Comparison of ENCODE assay signal across 24 cellular contexts in the genomic region with DNA sequence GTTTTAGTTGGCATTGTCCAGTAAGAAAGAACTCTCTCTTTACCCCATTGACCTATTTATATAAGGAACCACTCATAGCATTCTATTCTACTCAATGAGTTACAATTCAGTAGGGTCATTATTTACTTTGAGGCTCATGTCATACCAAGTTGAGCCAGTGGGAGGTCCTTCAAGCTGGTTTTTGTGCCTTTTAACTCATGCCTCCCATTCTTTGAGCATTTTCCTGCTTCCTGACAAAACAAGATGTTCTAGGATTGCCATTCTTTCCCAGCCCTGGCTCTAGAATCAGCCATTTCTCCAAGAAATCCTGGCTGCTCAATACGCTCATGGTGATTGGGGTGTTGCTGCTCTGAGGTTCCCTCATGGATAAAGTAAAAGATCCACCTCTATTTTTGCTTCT.
A peak's percentile ranks its signal among the peaks of the same experiment; 100 is the strongest.
DNase-seq lines count a peak whose midpoint lies in the region; FAIRE-seq and TF ChIP-seq lines count a peak whose summit lies in the region.
"Had no signal": no experiment of that assay in that cellular context is flagged by ENCODE, and none has a peak within 500 bp of the region (broad histone marks: within the 10 kb centered on the region; RNA-seq: fewer than 3 reads in every experiment).

No MANE protein-coding gene starts in this region.

- H3K4me3 ChIP-seq in astrocyte (ENCODE audit: insufficient read depth, low read depth, low read length), result no peak overlapping the region
- H3K4me3 ChIP-seq: BLaER1, GM23248, left ventricle myocardium inferior, ovary, tibial artery had no signal

- no peaks in the 10 kb centered on the region for H3K9me3 ChIP-seq in astrocyte (ENCODE audit: insufficient read depth, low read depth, low read length)
- H3K9me3 ChIP-seq: BLaER1, left ventricle myocardium inferior, ovary, tibial artery had no signal

- H3K27me3 ChIP-seq in astrocyte (ENCODE audit: insufficient read depth, low read length), result no peaks in the 10 kb centered on the region
- H3K27me3 ChIP-seq: BLaER1, ovary, tibial artery had no signal

- H3K4me1 ChIP-seq in astrocyte (ENCODE audit: insufficient read depth, low read length), result peaks cover 12% of the 10 kb centered on the region
- H3K4me1 ChIP-seq: left ventricle myocardium inferior, tibial artery had no signal

- H3K27ac ChIP-seq in astrocyte (ENCODE audit: low read depth, low read length), result peak overlapping the region; percentile 82
- H3K27ac ChIP-seq: BLaER1, GM23248, left ventricle myocardium inferior, ovary, tibial artery had no signal

- no peaks in the 10 kb centered on the region for H3K36me3 Mint-ChIP-seq in astrocyte (ENCODE audit: low read depth, unreplicated experiment)
- no peaks in the 10 kb centered on the region for H3K36me3 Mint-ChIP-seq in glutamatergic neuron (ENCODE audit: unreplicated experiment)
- H3K36me3 Mint-ChIP-seq in nephron progenitor cell (ENCODE audit: low read depth), result no peaks in the 10 kb centered on the region
- H3K36me3 Mint-ChIP-seq: activated CD4-positive, alpha-beta memory T cell treated with anti-CD3 and anti-CD28 coated beads for 36 hours; activated naive CD4-positive, alpha-beta T cell treated with anti-CD3 and anti-CD28 coated beads, Interleukin-2, amount 10 ng/mL, durations not matched to agents 7 days and 5 days; stimulated activated naive B cell treated with anti-CD40 and anti-IgM and Interleukin-4, amounts not matched to agents 10 μg/mL and 1 μg/mL and 100 μg/mL, for 72 hours; WTC11 had no signal

- H4K20me1 ChIP-seq in astrocyte (ENCODE audit: insufficient read depth, low read length), result no peaks in the 10 kb centered on the region
- H4K20me1 ChIP-seq: BLaER1 had no signal

- H3K4me3 Mint-ChIP-seq in astrocyte (ENCODE audit: unreplicated experiment) (no peak overlapping the region), glutamatergic neuron (ENCODE audit: unreplicated experiment) (no peak overlapping the region), nephron progenitor cell (no peak overlapping the region)
- H3K4me3 Mint-ChIP-seq: activated CD4-positive, alpha-beta memory T cell treated with anti-CD3 and anti-CD28 coated beads for 36 hours; activated naive CD4-positive, alpha-beta T cell treated with anti-CD3 and anti-CD28 coated beads, Interleukin-2, amount 10 ng/mL, durations not matched to agents 7 days and 5 days; activated T-cell treated with anti-CD3 and anti-CD28 coated beads, Interleukin-2, amount 50 U/mL, for 24 hours; stimulated activated naive B cell treated with anti-CD40 and anti-IgM and Interleukin-4, amounts not matched to agents 10 μg/mL and 1 μg/mL and 100 μg/mL, for 72 hours; T-helper 2 cell treated with Interferon-gamma antibody and Interleukin-4, amounts not matched to agents 5 μg/mL and 100 μg/mL, for 36 hours; WTC11 had no signal

- no peaks in the 10 kb centered on the region for H3K79me2 ChIP-seq in astrocyte (ENCODE audit: insufficient read depth, low read length)

- H3K4me1 Mint-ChIP-seq in astrocyte (ENCODE audit: low read depth, unreplicated experiment) (peaks cover 7% of the 10 kb centered on the region), glutamatergic neuron (ENCODE audit: low read depth, unreplicated experiment) (no peaks in the 10 kb centered on the region), nephron progenitor cell (peaks cover 3% of the 10 kb centered on the region)
- H3K4me1 Mint-ChIP-seq: activated naive CD4-positive, alpha-beta T cell treated with anti-CD3 and anti-CD28 coated beads, Interleukin-2, amount 10 ng/mL, durations not matched to agents 7 days and 5 days; stimulated activated naive B cell treated with anti-CD40 and anti-IgM and Interleukin-4, amounts not matched to agents 10 μg/mL and 1 μg/mL and 100 μg/mL, for 72 hours had no signal

- FAIRE-seq in astrocyte (lab: Jason Lieb, UNC), result no peak
- FAIRE-seq in urothelium cell line (lab: Jason Lieb, UNC), result no peak
- FAIRE-seq: colon, frontal cortex had no signal

- H3K36me3 ChIP-seq in astrocyte (ENCODE audit: insufficient read depth, low read length), result no peaks in the 10 kb centered on the region
- H3K36me3 ChIP-seq: BLaER1, left ventricle myocardium inferior, ovary, tibial artery had no signal

- H3K27me3 Mint-ChIP-seq in astrocyte (ENCODE audit: low read depth, unreplicated experiment), result no peaks in the 10 kb centered on the region
- no peaks in the 10 kb centered on the region for H3K27me3 Mint-ChIP-seq in glutamatergic neuron (ENCODE audit: unreplicated experiment)
- peaks cover 7% of the 10 kb centered on the region for H3K27me3 Mint-ChIP-seq in nephron progenitor cell (ENCODE audit: low read depth, poor library complexity)
- H3K27me3 Mint-ChIP-seq: activated CD4-positive, alpha-beta memory T cell treated with anti-CD3 and anti-CD28 coated beads for 36 hours; activated naive CD4-positive, alpha-beta T cell treated with anti-CD3 and anti-CD28 coated beads, Interleukin-2, amount 10 ng/mL, durations not matched to agents 7 days and 5 days; activated T-cell treated with anti-CD3 and anti-CD28 coated beads, Interleukin-2, amount 50 U/mL, for 24 hours; stimulated activated naive B cell treated with anti-CD40 and anti-IgM and Interleukin-4, amounts not matched to agents 10 μg/mL and 1 μg/mL and 100 μg/mL, for 72 hours had no signal

- DNase-seq in HCEC 1CT, result peak; percentile 59
- no peak for DNase-seq in astrocyte (ENCODE audit: low read depth)
- no peak for DNase-seq in glutamatergic neuron
- DNase-seq in urothelium cell line (ENCODE audit: low spot score), result peak; percentile 43
- no peak for DNase-seq in kidney glomerular epithelial cell (lab: John Stamatoyannopoulos, UW)
- DNase-seq in activated CD4-positive, alpha-beta T cell treated with anti-CD3 and anti-CD28 coated beads for 48 hours, result no peak
- no peak for DNase-seq in nephron progenitor cell
- DNase-seq: activated CD4-positive, alpha-beta memory T cell treated with anti-CD3 and anti-CD28 coated beads for 36 hours; activated naive CD4-positive, alpha-beta T cell treated with anti-CD3 and anti-CD28 coated beads, Interleukin-2, amount 10 ng/mL, durations not matched to agents 7 days and 5 days; activated T-cell treated with anti-CD3 and anti-CD28 coated beads, Interleukin-2, amount 50 U/mL, for 24 hours; anterior cingulate cortex; GDM1; GM23248; left ventricle myocardium inferior; NCI-H1436; NCI-H526 treated with DMSO at 0.1 percent for 48 hours; ovary; stimulated activated naive B cell treated with anti-CD40 and anti-IgM and Interleukin-4, amounts not matched to agents 10 μg/mL and 1 μg/mL and 100 μg/mL, for 72 hours; tibial artery had no signal

- peak overlapping the region; percentile 62 for H3K9ac ChIP-seq in astrocyte (ENCODE audit: low read length)
- H3K9ac ChIP-seq: BLaER1, GM23248 had no signal

- TF ChIP-seq CTCF in astrocyte (IDR thresholded peaks at IDR 0.05; ENCODE audit: insufficient read depth, low read depth, low read length) (peak; percentile 10), glutamatergic neuron (IDR thresholded peaks at IDR 0.05; ENCODE audit: partially characterized antibody, unreplicated experiment) (peak; percentile 25), nephron progenitor cell (IDR thresholded peaks at IDR 0.05) (no peak)

- H2AFZ ChIP-seq in astrocyte (ENCODE audit: low read depth, low read length), result peak overlapping the region; percentile 19
- H2AFZ ChIP-seq: GM23248 had no signal

- peak overlapping the region; percentile 65 for H3K4me2 ChIP-seq in astrocyte (ENCODE audit: low read length)
- H3K4me2 ChIP-seq: BLaER1 had no signal

- H3K27ac Mint-ChIP-seq in astrocyte (ENCODE audit: unreplicated experiment) (peak overlapping the region; percentile 35), glutamatergic neuron (ENCODE audit: unreplicated experiment) (no peak overlapping the region), nephron progenitor cell (no peak overlapping the region)
- H3K27ac Mint-ChIP-seq: activated CD4-positive, alpha-beta memory T cell treated with anti-CD3 and anti-CD28 coated beads for 36 hours; activated naive CD4-positive, alpha-beta T cell treated with anti-CD3 and anti-CD28 coated beads, Interleukin-2, amount 10 ng/mL, durations not matched to agents 7 days and 5 days; activated T-cell treated with anti-CD3 and anti-CD28 coated beads, Interleukin-2, amount 50 U/mL, for 24 hours; stimulated activated naive B cell treated with anti-CD40 and anti-IgM and Interleukin-4, amounts not matched to agents 10 μg/mL and 1 μg/mL and 100 μg/mL, for 72 hours; T-helper 2 cell treated with Interferon-gamma antibody and Interleukin-4, amounts not matched to agents 5 μg/mL and 100 μg/mL, for 36 hours; WTC11 had no signal

- H3K9me3 Mint-ChIP-seq in astrocyte (ENCODE audit: unreplicated experiment) (peaks cover 2% of the 10 kb centered on the region), glutamatergic neuron (ENCODE audit: unreplicated experiment) (no peaks in the 10 kb centered on the region), nephron progenitor cell (no peaks in the 10 kb centered on the region)
- H3K9me3 Mint-ChIP-seq: activated CD4-positive, alpha-beta memory T cell treated with anti-CD3 and anti-CD28 coated beads for 36 hours; activated naive CD4-positive, alpha-beta T cell treated with anti-CD3 and anti-CD28 coated beads, Interleukin-2, amount 10 ng/mL, durations not matched to agents 7 days and 5 days; activated T-cell treated with anti-CD3 and anti-CD28 coated beads, Interleukin-2, amount 50 U/mL, for 24 hours; stimulated activated naive B cell treated with anti-CD40 and anti-IgM and Interleukin-4, amounts not matched to agents 10 μg/mL and 1 μg/mL and 100 μg/mL, for 72 hours; T-helper 2 cell treated with Interferon-gamma antibody and Interleukin-4, amounts not matched to agents 5 μg/mL and 100 μg/mL, for 36 hours; WTC11 had no signal

Comparison
In these comparisons a context has a peak if more than half of its experiments do, and no peak if none do; other contexts are left out.
1. DNase-seq: peak in HCEC 1CT (single experiment) and urothelium cell line (single experiment); none in astrocyte (single experiment), glutamatergic neuron (single experiment), kidney glomerular epithelial cell (single experiment), activated CD4-positive, alpha-beta T cell treated with anti-CD3 and anti-CD28 coated beads for 48 hours (single experiment) and nephron progenitor cell (single experiment).